In the genomic region with DNA sequence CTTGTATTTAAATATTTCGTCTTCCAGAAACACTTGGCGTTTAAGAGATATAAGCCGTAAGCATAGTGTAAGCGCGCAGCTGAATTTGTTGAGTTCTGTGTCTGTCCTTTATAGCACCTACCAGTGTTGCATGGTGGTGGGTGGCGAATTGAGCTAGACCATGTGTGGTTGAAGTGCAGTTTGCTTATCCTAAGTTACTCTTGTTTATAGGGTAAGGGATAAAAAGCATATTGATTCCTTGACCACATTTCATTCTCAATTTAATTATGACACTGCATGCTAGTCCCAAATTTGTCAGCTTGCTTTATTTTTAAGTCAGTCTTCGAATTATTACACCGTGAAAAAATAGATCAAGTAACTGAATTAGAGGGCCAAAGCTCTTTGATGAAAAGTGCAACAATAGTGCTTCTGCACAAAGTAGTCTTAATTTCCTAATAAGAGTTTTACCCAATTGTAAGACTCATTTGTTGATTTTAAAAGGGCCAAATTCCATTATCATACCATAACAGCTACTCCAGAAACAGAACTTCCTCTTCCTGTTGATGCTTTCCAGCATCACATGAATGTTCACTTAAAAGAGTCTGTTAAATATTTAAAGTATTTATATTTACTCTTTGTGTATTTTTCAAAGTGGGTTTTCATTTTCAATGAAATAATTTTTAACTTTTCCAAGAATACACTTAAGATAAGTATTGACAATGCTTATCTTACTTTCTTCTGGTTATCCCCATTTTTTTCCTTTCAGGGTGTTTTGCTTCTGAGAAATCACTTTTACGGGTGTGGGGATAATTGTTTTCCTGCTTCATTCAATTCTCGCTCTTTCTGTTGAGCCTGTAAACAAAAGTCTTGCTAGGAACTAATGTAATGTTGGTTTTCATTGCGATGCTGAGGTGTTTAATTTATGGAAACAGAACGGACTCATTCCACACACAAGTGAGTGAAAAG, we compare ENCODE assay signal across 8 cellular contexts. TPM values are rescaled to one million over a fixed set of nuclear protein-coding genes. Genes with fewer than 3 reads are reported as not detected.
DNase-seq lines count a peak whose midpoint lies in the region; TF ChIP-seq lines count a peak whose summit lies in the region.

No MANE protein-coding gene starts in this region.

- no peaks in the 10 kb centered on the region for H3K27me3 Mint-ChIP-seq in nephron (ENCODE audit: low read depth)

- no peak for TF ChIP-seq CTCF in OCI-LY1 (IDR thresholded peaks at IDR 0.05; ENCODE audit: low read length)
- no peak for TF ChIP-seq CTCF in nephron (IDR thresholded peaks at IDR 0.05; ENCODE audit: unreplicated experiment in 3 of 3)
- TF ChIP-seq CTCF in GM10248 (IDR thresholded peaks at IDR 0.05; ENCODE audit: control extremely low read depth, extremely low read depth, low read depth, missing control alignments), result no peak

- H3K27me3 ChIP-seq in OCI-LY1 (ENCODE audit: insufficient read depth, low read length), result peaks cover 7% of the 10 kb centered on the region; the same call in 1 of the 2 replicates

- H3K4me1 ChIP-seq in OCI-LY1 (ENCODE audit: insufficient read depth, low read length, severe bottlenecking), result peaks cover 33% of the 10 kb centered on the region

- POLR2A ChIA-PET in GM10248 (lab: Yijun Ruan, JAX), result no interaction called here

- H3K36me3 Mint-ChIP-seq in nephron (ENCODE audit: low read depth), result no peaks in the 10 kb centered on the region

- H2AFZ ChIP-seq in OCI-LY1 (ENCODE audit: low read length), result no peak overlapping the region

- H3K9ac ChIP-seq in OCI-LY1 (ENCODE audit: low read length), result no peak overlapping the region

- peaks cover 6% of the 10 kb centered on the region; the same call in 1 of the 2 replicates for H3F3A ChIP-seq in OCI-LY1 (ENCODE audit: insufficient read depth, low read length)

- H3K79me2 ChIP-seq in OCI-LY1 (ENCODE audit: insufficient read depth, low read length), result no peaks in the 10 kb centered on the region

- DNase-seq in GM03348 (ENCODE audit: low spot score), result peak; percentile 26
- DNase-seq in dermis blood vessel endothelial cell, result peak; percentile 60
- no peak for DNase-seq in GM19238 (ENCODE audit: insufficient read length, low spot score)
- DNase-seq in NCI-H1436 treated with DMSO at 0.1 percent for 48 hours (lab: John Stamatoyannopoulos, UW), result no peak
- DNase-seq in GM10248 (ENCODE audit: extremely low spot score), result no peak
- DNase-seq in activated CD4-positive, CD25-positive, alpha-beta regulatory T cell (lab: John Stamatoyannopoulos, UW), result no peak

- H3K9me3 ChIP-seq in OCI-LY1 (ENCODE audit: low read length), result 0 out of 2 replicates have a peak, but pooled peaks cover 3% of the 10 kb centered on the region

- CTCF ChIA-PET in GM10248 (lab: Yijun Ruan, JAX), result interaction anchor here (1.0 to 1.6 kb wide), 6 partner anchors 8 to 74 kb away, joined by 3 to 6 read pairs (median 4); no protein-coding TSS in a partner anchor

- H3K4me3 ChIP-seq in OCI-LY1 (ENCODE audit: low read depth, low read length, poor library complexity, severe bottlenecking), result peak overlapping the region; percentile 85

- H3K4me3 Mint-ChIP-seq in nephron, result peak overlapping the region; percentile 99 to 100 (median 100)

- H3K36me3 ChIP-seq in OCI-LY1 (ENCODE audit: insufficient read depth, low read length), result no peaks in the 10 kb centered on the region; the same call in 1 of the 2 replicates

- H3K9me2 ChIP-seq in OCI-LY1 (ENCODE audit: low read depth, low read length), result no peaks in the 10 kb centered on the region

- H3K4me2 ChIP-seq in OCI-LY1 (ENCODE audit: low read length), result peak overlapping the region; percentile 93

- H3K9me3 Mint-ChIP-seq in nephron, result no peaks in the 10 kb centered on the region

- peak overlapping the region; percentile 87 to 97 (median 97) for H3K27ac Mint-ChIP-seq in nephron

- H3K27ac ChIP-seq in OCI-LY1 (ENCODE audit: low read depth, low read length, poor library complexity, severe bottlenecking), result no peak overlapping the region

- H3K4me1 Mint-ChIP-seq in nephron, result peaks cover 52% of the 10 kb centered on the region

- H4K20me1 ChIP-seq in OCI-LY1 (ENCODE audit: insufficient read depth, low read length), result no peaks in the 10 kb centered on the region

RNA-seq across cellular contexts. Expression of a gene that starts 2.0 kb away (rescaled TPM):
- 159 and 202 TPM in 2 replicates for total RNA-seq in dermis blood vessel endothelial cell

RNA-seq across cellular contexts. Expression of a gene that starts 13.1 kb away (rescaled TPM):
- total RNA-seq in dermis blood vessel endothelial cell, result 6.3 and 8.5 TPM in 2 replicates

Comparison
In these comparisons a context has a peak if more than half of its experiments do, and no peak if none do; other contexts are left out.
1. DNase-seq: peak in GM03348 (single experiment) and dermis blood vessel endothelial cell (single experiment); none in GM19238 (single experiment), NCI-H1436 treated with DMSO at 0.1 percent for 48 hours (single experiment), GM10248 (single experiment) and activated CD4-positive, CD25-positive, alpha-beta regulatory T cell (0 of 4).